Comparison of ENCODE assay signal across 21 cellular contexts in the genomic region with DNA sequence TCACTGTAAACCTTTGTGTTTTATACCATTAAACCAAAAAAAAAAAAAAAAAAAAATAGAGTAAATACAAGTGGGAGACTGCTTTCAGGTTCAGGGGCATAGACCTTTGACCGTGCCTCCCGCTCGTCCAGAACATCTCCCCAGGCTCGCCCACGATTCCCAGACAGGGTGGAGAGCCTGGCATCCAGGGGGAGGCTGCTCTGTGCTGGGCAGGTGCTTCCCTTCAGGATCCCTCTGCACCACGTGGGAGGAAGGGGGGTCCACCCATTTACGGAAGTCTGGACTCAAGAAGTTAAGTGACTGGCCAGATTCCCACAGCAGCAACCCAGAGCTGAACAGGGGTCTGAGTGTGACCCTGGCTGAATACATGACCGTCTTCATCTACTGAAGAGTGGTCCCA.
DNase-seq lines count a peak whose midpoint lies in the region; ATAC-seq and TF ChIP-seq lines count a peak whose summit lies in the region.
"Had no signal": no experiment of that assay in that cellular context is flagged by ENCODE, and none has a peak within 500 bp of the region (broad histone marks: within the 10 kb centered on the region; RNA-seq: fewer than 3 reads in every experiment).

No MANE protein-coding gene starts in this region.

- no peaks in the 10 kb centered on the region for H3K9me3 ChIP-seq in BLaER1
- no peaks in the 10 kb centered on the region for H3K9me3 ChIP-seq in psoas muscle
- H3K9me3 ChIP-seq: A549 had no signal

- H3K27ac ChIP-seq in BLaER1 = no peak overlapping the region
- peak overlapping the region; percentile 60 for H3K27ac ChIP-seq in caudate nucleus (ENCODE audit: low read depth, low read length)
- H3K27ac ChIP-seq in layer of hippocampus (ENCODE audit: low read depth, low read length) = peak overlapping the region; percentile 73
- no peak overlapping the region for H3K27ac ChIP-seq in psoas muscle
- H3K27ac ChIP-seq: A549, PC-9 had no signal

- ATAC-seq in psoas muscle (peak; percentile 11 to 38 (median 33)), GM21423 (IDR thresholded peaks at IDR 0.05; ENCODE audit: unreplicated experiment) (no peak)

- in situ Hi-C loops in G401 (cut with HindIII; ENCODE audit: low sequenced_read_pairs) = no loop called here

- H3K4me1 ChIP-seq in BLaER1 (peaks cover 33% of the 10 kb centered on the region), psoas muscle (no peaks in the 10 kb centered on the region)
- H3K4me1 ChIP-seq: A549 had no signal

- H3K4me2 ChIP-seq in BLaER1 = peak overlapping the region; percentile 16
- H3K4me2 ChIP-seq: A549, PC-9 had no signal

- 0 out of 2 replicates have a peak, but pooled peaks cover 6% of the 10 kb centered on the region for H4K20me1 ChIP-seq in BLaER1

- intact Hi-C loops in psoas muscle (cut with DNase I) = no loop called here

- TF ChIP-seq CTCF in psoas muscle (IDR thresholded peaks at IDR 0.05) = no peak

- DNase-seq in caudate nucleus (lab: John Stamatoyannopoulos, UW) (no peak), psoas muscle (no peak), G401 (ENCODE audit: low spot score) (no peak), NCI-H187 treated with DMSO at 0.1 percent for 48 hours (lab: John Stamatoyannopoulos, UW) (no peak), GM19240 (ENCODE audit: insufficient read length, low spot score) (no peak)
- DNase-seq: CD4-positive, CD25-positive, alpha-beta regulatory T cell; EL; KG1; NCI-H1092; NCI-H1436; NCI-H1930; NCI-H2227 treated with DMSO at 0.1 percent for 48 hours; NCI-H510A; NCI-H748 treated with DMSO at 0.1 percent for 48 hours; PC-9; RPMI8226; SIG-M5 had no signal

- H3K4me3 ChIP-seq in BLaER1 = no peak overlapping the region
- H3K4me3 ChIP-seq in psoas muscle = no peak overlapping the region
- H3K4me3 ChIP-seq: A549, PC-9 had no signal

- H3K9ac ChIP-seq in BLaER1 = no peak overlapping the region

- WGBS in psoas muscle, 3 donors = 67 to 77% (median 69%) methylated on average over 8 of the region's 8 CpGs

- H3K27me3 ChIP-seq in BLaER1 = peaks cover 4% of the 10 kb centered on the region; the same call in 1 of the 2 replicates
- no peaks in the 10 kb centered on the region for H3K27me3 ChIP-seq in layer of hippocampus (ENCODE audit: control insufficient read depth, insufficient read depth, low read length)
- H3K27me3 ChIP-seq in psoas muscle (ENCODE audit: insufficient read depth in 3 of 3, low read length in 2 of 3) = no peaks in the 10 kb centered on the region

- H3K36me3 ChIP-seq in BLaER1 = no peaks in the 10 kb centered on the region
- H3K36me3 ChIP-seq in psoas muscle (ENCODE audit: insufficient read depth in 1 of 2, low read depth in 1 of 2) = peaks cover 0 to 11% of the 10 kb centered on the region in 2 donors

Comparison
In these comparisons a context has a peak if more than half of its experiments do, and no peak if none do; other contexts are left out.
1. H3K27ac ChIP-seq: peak in caudate nucleus (single experiment) and layer of hippocampus (single experiment); none in BLaER1 (single experiment) and psoas muscle (single experiment).